ENCODE assay signal across 8 cellular contexts in genomic region chr11:126352934-126353801, GRCh38. TPM values are rescaled to one million over a fixed set of nuclear protein-coding genes. Genes with fewer than 3 reads are reported as not detected.
DNase-seq lines count a peak whose midpoint lies in the region.

No MANE protein-coding gene starts in this region.

- peak overlapping the region; percentile 80 for H3K4me3 Mint-ChIP-seq in activated T-helper 1 cell treated with anti-CD3 and anti-CD28 coated beads, Interleukin-12 subunit alpha, Interleukin-12 subunit beta, Interleukin-2, Interleukin-4 antibody, amounts not matched to agents 30 ng/mL and 10 ng/mL and 1 ng/mL, durations not matched to agents 14 hours and 24 hours and 36 hours

- intact Hi-C loops in activated T-helper 1 cell treated with anti-CD3 and anti-CD28 coated beads, Interleukin-12 subunit alpha, Interleukin-12 subunit beta, Interleukin-2, Interleukin-4 antibody, amounts not matched to agents 30 ng/mL and 10 ng/mL and 1 ng/mL, durations not matched to agents 14 hours and 24 hours and 36 hours (cut with micrococcal nuclease): loop anchor here (5.0 kb wide), 1 partner anchor 36 kb away; no protein-coding TSS in a partner anchor

- peak; percentile 86 for DNase-seq in Daoy (ENCODE audit: low read depth)
- DNase-seq in LHCN-M2 (ENCODE audit: low read depth): peak; percentile 73
- peak; percentile 16 for DNase-seq in activated T-helper 1 cell treated with anti-CD3 and anti-CD28 coated beads, Interleukin-12 subunit alpha, Interleukin-12 subunit beta, Interleukin-2, Interleukin-4 antibody, amounts not matched to agents 30 ng/mL and 10 ng/mL and 1 ng/mL, durations not matched to agents 14 hours and 24 hours and 36 hours (ENCODE audit: low spot score)
- DNase-seq in lung microvascular endothelial cell (ENCODE audit: low read depth in 2 of 2): peak; percentile 39 to 49
- DNase-seq in mesenteric fat pad (ENCODE audit: low spot score): no peak
- no peak for DNase-seq in HuH-7.5 (ENCODE audit: low spot score)
- no peak for DNase-seq in islet precursor cell
- DNase-seq in medulla oblongata (ENCODE audit: extremely low spot score): no peak

- H3K27me3 Mint-ChIP-seq in activated T-helper 1 cell treated with anti-CD3 and anti-CD28 coated beads, Interleukin-12 subunit alpha, Interleukin-12 subunit beta, Interleukin-2, Interleukin-4 antibody, amounts not matched to agents 30 ng/mL and 10 ng/mL and 1 ng/mL, durations not matched to agents 14 hours and 24 hours and 36 hours (ENCODE audit: insufficient read depth): no peaks in the 10 kb centered on the region

- H3K36me3 Mint-ChIP-seq in activated T-helper 1 cell treated with anti-CD3 and anti-CD28 coated beads, Interleukin-12 subunit alpha, Interleukin-12 subunit beta, Interleukin-2, Interleukin-4 antibody, amounts not matched to agents 30 ng/mL and 10 ng/mL and 1 ng/mL, durations not matched to agents 14 hours and 24 hours and 36 hours (ENCODE audit: low read depth): peaks cover 19% of the 10 kb centered on the region

- H3K4me1 Mint-ChIP-seq in activated T-helper 1 cell treated with anti-CD3 and anti-CD28 coated beads, Interleukin-12 subunit alpha, Interleukin-12 subunit beta, Interleukin-2, Interleukin-4 antibody, amounts not matched to agents 30 ng/mL and 10 ng/mL and 1 ng/mL, durations not matched to agents 14 hours and 24 hours and 36 hours (ENCODE audit: low read depth): peaks cover 50% of the 10 kb centered on the region

- no peaks in the 10 kb centered on the region for H3K9me3 Mint-ChIP-seq in activated T-helper 1 cell treated with anti-CD3 and anti-CD28 coated beads, Interleukin-12 subunit alpha, Interleukin-12 subunit beta, Interleukin-2, Interleukin-4 antibody, amounts not matched to agents 30 ng/mL and 10 ng/mL and 1 ng/mL, durations not matched to agents 14 hours and 24 hours and 36 hours

- H3K27ac Mint-ChIP-seq in activated T-helper 1 cell treated with anti-CD3 and anti-CD28 coated beads, Interleukin-12 subunit alpha, Interleukin-12 subunit beta, Interleukin-2, Interleukin-4 antibody, amounts not matched to agents 30 ng/mL and 10 ng/mL and 1 ng/mL, durations not matched to agents 14 hours and 24 hours and 36 hours: peak overlapping the region; percentile 90

RNA-seq across cellular contexts. Expression of gene ST3GAL4, which starts 2.3 kb away (rescaled TPM):
- total RNA-seq in Daoy (2014; rRNA removed; shearing (Covaris generic)): 24.2 and 30.4 TPM in 2 replicates
- total RNA-seq in LHCN-M2 (2014; rRNA removed) (36.2 and 36.3 TPM in 2 replicates), lung microvascular endothelial cell (12.9 and 14.7 TPM in 2 replicates), mesenteric fat pad (65.2 TPM)
- 25.7 TPM for polyA plus RNA-seq in LHCN-M2 (2012)
- 13.2 and 14.1 TPM in 2 replicates for total RNA-seq in activated T-helper 1 cell treated with anti-CD3 and anti-CD28 coated beads, Interleukin-12 subunit alpha, Interleukin-12 subunit beta, Interleukin-2, Interleukin-4 antibody, amounts not matched to agents 30 ng/mL and 10 ng/mL and 1 ng/mL, durations not matched to agents 14 hours and 24 hours and 36 hours

RNA-seq across cellular contexts. Expression of gene DCPS, which starts 49.3 kb away (rescaled TPM):
- 15.9 and 19.3 TPM in 2 replicates for total RNA-seq in Daoy (2014; rRNA removed; shearing (Covaris generic))
- total RNA-seq in LHCN-M2 (2014; rRNA removed) (30.1 and 30.8 TPM in 2 replicates), lung microvascular endothelial cell (4.4 and 10.5 TPM in 2 replicates), mesenteric fat pad (10.8 TPM)
- 26.2 TPM for polyA plus RNA-seq in LHCN-M2 (2012)
- 40.4 and 40.5 TPM in 2 replicates for total RNA-seq in activated T-helper 1 cell treated with anti-CD3 and anti-CD28 coated beads, Interleukin-12 subunit alpha, Interleukin-12 subunit beta, Interleukin-2, Interleukin-4 antibody, amounts not matched to agents 30 ng/mL and 10 ng/mL and 1 ng/mL, durations not matched to agents 14 hours and 24 hours and 36 hours

Comparison
In these comparisons a context has a peak if more than half of its experiments do, and no peak if none do; other contexts are left out.
1. DNase-seq: peak in Daoy (single experiment), LHCN-M2 (single experiment), activated T-helper 1 cell treated with anti-CD3 and anti-CD28 coated beads, Interleukin-12 subunit alpha, Interleukin-12 subunit beta, Interleukin-2, Interleukin-4 antibody, amounts not matched to agents 30 ng/mL and 10 ng/mL and 1 ng/mL, durations not matched to agents 14 hours and 24 hours and 36 hours (single experiment) and lung microvascular endothelial cell (2 of 2); none in mesenteric fat pad (single experiment), HuH-7.5 (single experiment), islet precursor cell (single experiment) and medulla oblongata (single experiment).